1 cellular context compared by ENCODE assay signal in the genomic region with DNA sequence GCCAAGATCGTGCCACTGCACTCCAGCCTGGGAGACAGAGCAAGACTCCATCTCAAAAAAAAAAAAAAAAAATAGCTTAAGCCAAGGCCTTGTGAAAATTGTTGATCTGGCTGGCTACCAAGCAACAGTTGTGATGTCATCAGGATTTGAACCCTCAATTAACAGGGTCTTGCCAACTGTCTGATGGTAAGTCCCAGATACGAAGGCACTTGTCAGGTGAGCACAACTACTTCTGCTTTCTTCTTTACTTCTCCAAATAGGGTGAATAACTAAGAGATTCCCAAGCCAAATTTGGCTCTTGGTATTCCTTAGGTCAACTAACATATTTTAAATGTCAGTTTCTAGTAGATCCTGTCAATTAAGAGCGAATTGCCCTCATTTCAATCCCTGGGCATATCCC.
A peak's percentile ranks its signal among the peaks of the same experiment; 100 is the strongest.
TF ChIP-seq lines count a peak whose summit lies in the region.

No MANE protein-coding gene starts in this region.

TF ChIP-seq in HEK293, 187 proteins besides CTCF, POLR2A, EP300 and RAD21 (continued from another document):
- TF ChIP-seq, protein P1, sequence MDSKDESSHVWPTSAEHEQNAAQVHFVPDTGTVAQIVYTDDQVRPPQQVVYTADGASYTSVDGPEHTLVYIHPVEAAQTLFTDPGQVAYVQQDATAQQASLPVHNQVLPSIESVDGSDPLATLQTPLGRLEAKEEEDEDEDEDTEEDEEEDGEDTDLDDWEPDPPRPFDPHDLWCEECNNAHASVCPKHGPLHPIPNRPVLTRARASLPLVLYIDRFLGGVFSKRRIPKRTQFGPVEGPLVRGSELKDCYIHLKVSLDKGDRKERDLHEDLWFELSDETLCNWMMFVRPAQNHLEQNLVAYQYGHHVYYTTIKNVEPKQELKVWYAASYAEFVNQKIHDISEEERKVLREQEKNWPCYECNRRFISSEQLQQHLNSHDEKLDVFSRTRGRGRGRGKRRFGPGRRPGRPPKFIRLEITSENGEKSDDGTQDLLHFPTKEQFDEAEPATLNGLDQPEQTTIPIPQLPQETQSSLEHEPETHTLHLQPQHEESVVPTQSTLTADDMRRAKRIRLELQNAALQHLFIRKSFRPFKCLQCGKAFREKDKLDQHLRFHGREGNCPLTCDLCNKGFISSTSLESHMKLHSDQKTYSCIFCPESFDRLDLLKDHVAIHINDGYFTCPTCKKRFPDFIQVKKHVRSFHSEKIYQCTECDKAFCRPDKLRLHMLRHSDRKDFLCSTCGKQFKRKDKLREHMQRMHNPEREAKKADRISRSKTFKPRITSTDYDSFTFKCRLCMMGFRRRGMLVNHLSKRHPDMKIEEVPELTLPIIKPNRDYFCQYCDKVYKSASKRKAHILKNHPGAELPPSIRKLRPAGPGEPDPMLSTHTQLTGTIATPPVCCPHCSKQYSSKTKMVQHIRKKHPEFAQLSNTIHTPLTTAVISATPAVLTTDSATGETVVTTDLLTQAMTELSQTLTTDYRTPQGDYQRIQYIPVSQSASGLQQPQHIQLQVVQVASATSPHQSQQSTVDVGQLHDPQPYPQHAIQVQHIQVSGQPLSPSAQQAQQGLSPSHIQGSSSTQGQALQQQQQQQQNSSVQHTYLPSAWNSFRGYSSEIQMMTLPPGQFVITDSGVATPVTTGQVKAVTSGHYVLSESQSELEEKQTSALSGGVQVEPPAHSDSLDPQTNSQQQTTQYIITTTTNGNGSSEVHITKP (tag by site-specific recombination; IDR thresholded peaks at IDR 0.05) = peak; percentile 78
